Comparison of ENCODE assay signal across 8 cellular contexts in genomic region chr2:200810967-200811335, GRCh38. TPM values are rescaled to one million over a fixed set of nuclear protein-coding genes. Genes with fewer than 3 reads are reported as not detected.
DNase-seq lines count a peak whose midpoint lies in the region; ATAC-seq and TF ChIP-seq lines count a peak whose summit lies in the region.

No MANE protein-coding gene starts in this region.

- peak overlapping the region; percentile 35; the same call in 1 of the 2 replicates for H3K27ac ChIP-seq in SJSA1
- H3K27ac ChIP-seq in esophagus (ENCODE audit: low read depth in 2 of 2, low read length in 1 of 2), result peak overlapping the region; percentile 97 to 100
- peak overlapping the region; percentile 85 for H3K27ac ChIP-seq in parathyroid adenoma

- peak overlapping the region; percentile 79 for H3K9ac ChIP-seq in ES-I3 (ENCODE audit: low read depth, low read length)
- no peak overlapping the region for H3K9ac ChIP-seq in parathyroid adenoma

- no peaks in the 10 kb centered on the region for H3K27me3 ChIP-seq in SJSA1 (replicated peaks)
- H3K27me3 ChIP-seq in esophagus (ENCODE audit: control insufficient read depth in 1 of 2, insufficient read depth in 2 of 2, low read length in 2 of 2), result no peaks in the 10 kb centered on the region
- no peaks in the 10 kb centered on the region for H3K27me3 ChIP-seq in parathyroid adenoma (ENCODE audit: control insufficient read depth, insufficient read depth, low read length)

- H3K9me3 ChIP-seq in ES-I3 (ENCODE audit: control insufficient read depth, insufficient read depth, low read length) (no peaks in the 10 kb centered on the region), SJSA1 (replicated peaks) (no peaks in the 10 kb centered on the region), esophagus (ENCODE audit: control insufficient read depth in 2 of 2, insufficient read depth in 1 of 2, low read depth in 1 of 2, low read length in 1 of 2) (no peaks in the 10 kb centered on the region), parathyroid adenoma (ENCODE audit: control insufficient read depth, low read length) (no peaks in the 10 kb centered on the region)

- ATAC-seq in HG03139 (IDR thresholded peaks at IDR 0.05; ENCODE audit: unreplicated experiment) (no peak), HG03457 (IDR thresholded peaks at IDR 0.05; ENCODE audit: unreplicated experiment) (no peak), GM21515 (IDR thresholded peaks at IDR 0.05; ENCODE audit: unreplicated experiment) (no peak)

- H3K79me2 ChIP-seq in parathyroid adenoma, result peaks cover 31% of the 10 kb centered on the region

- H3K4me3 ChIP-seq in SJSA1 (peak overlapping the region; percentile 93), esophagus (ENCODE audit: low read depth in 1 of 2, low read length in 2 of 2) (peak overlapping the region; percentile 49 to 78), parathyroid adenoma (ENCODE audit: low read depth, low read length) (peak overlapping the region; percentile 95)

- H3K4me2 ChIP-seq in parathyroid adenoma (ENCODE audit: low read length), result peak overlapping the region; percentile 71

- TF ChIP-seq CTCF in parathyroid adenoma (IDR thresholded peaks at IDR 0.05), result no peak

- H3K36me3 ChIP-seq in ES-I3 (ENCODE audit: insufficient read depth, low read length) (peaks cover 18% of the 10 kb centered on the region), SJSA1 (peaks cover 42% of the 10 kb centered on the region), esophagus (ENCODE audit: control insufficient read depth in 2 of 2, insufficient read depth in 2 of 2, low read length in 1 of 2) (peaks cover 0 to 3% of the 10 kb centered on the region in 2 donors), parathyroid adenoma (ENCODE audit: control insufficient read depth, insufficient read depth, low read length) (no peaks in the 10 kb centered on the region)

- peak overlapping the region; percentile 88 for H2AFZ ChIP-seq in parathyroid adenoma

- H3K4me1 ChIP-seq in ES-I3 (ENCODE audit: insufficient read depth, low read length) (no peaks in the 10 kb centered on the region), SJSA1 (replicated peaks) (peaks cover 20% of the 10 kb centered on the region), esophagus (ENCODE audit: control insufficient read depth in 2 of 2, insufficient read depth in 2 of 2, low read length in 1 of 2) (no peaks in the 10 kb centered on the region), parathyroid adenoma (peaks cover 5% of the 10 kb centered on the region)

- 5 to 11% methylated on average over 13 of the region's 13 CpGs for WGBS in esophagus, 2 donors

- DNase-seq in SJSA1 (ENCODE audit: low read depth in 1 of 2, low spot score in 2 of 2) (no peak), glomerular visceral epithelial cell (ENCODE audit: extremely low spot score) (no peak)

RNA-seq across cellular contexts. Expression of gene BZW1, which starts 0.8 kb away (rescaled TPM):
- total RNA-seq in SJSA1 (2014; rRNA removed; shearing (Covaris generic)), result 308 and 508 TPM in 2 replicates
- polyA plus RNA-seq in esophagus, result 100 to 1,000 TPM in 1 of 2 donors, 10 to 100 TPM in 1; 62.4 to 103 TPM

RNA-seq across cellular contexts. Expression of gene CLK1, which starts 53.5 kb away (rescaled TPM):
- 39.6 and 126 TPM in 2 replicates for total RNA-seq in SJSA1 (2014; rRNA removed; shearing (Covaris generic))
- polyA plus RNA-seq in esophagus, result 100 to 1,000 TPM in 1 of 2 donors, 10 to 100 TPM in 1; 75.9 to 460 TPM

Comparison
In these comparisons a context has a peak if more than half of its experiments do, and no peak if none do; other contexts are left out.
1. H3K27ac ChIP-seq: peak in every context shown above with its lines; median percentile 98 in esophagus; 85 in parathyroid adenoma; 35 in SJSA1.